In genomic region chr14:64934338-64934939, GRCh38 we compare ENCODE assay signal across 1 cellular context.
TF ChIP-seq lines count a peak whose summit lies in the region.

No MANE protein-coding gene starts in this region.

TF ChIP-seq in HepG2, 621 proteins besides CTCF, POLR2A, EP300 and RAD21:
- no peak for TF ChIP-seq ZNF432 (CRISPR knock-in tag; IDR thresholded peaks at IDR 0.05; ENCODE audit: borderline replicate concordance)
- TF ChIP-seq ZNF251 (CRISPR knock-in tag; IDR thresholded peaks at IDR 0.05) = no peak
- TF ChIP-seq ZNF205 (CRISPR knock-in tag; IDR thresholded peaks at IDR 0.05) = no peak
- no peak for TF ChIP-seq PBX2 (CRISPR knock-in tag; IDR thresholded peaks at IDR 0.05)
- TF ChIP-seq RBM22 (optimal IDR thresholded peaks at IDR 0.05; ENCODE audit: low read length) = no peak
